Comparison of ENCODE assay signal across 1 cellular context in the genomic region with DNA sequence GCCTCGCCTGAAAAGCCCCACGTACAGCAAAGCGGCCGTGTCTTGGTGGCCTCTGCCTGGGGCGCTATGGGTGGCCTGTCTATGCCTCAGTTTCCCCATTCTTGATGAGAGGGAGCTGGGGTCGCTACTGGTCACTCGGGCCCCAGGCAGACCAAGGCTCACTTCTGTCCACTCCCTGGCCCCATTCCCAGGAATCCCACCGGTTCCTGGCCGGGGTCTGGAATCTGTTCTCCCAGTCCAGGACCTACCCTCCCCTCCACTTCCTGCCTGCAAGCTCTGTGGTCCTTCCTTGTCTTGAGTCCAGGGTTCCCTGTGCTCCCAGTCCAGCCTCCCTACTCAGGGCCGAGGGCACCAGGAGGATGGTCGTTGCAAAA.
TF ChIP-seq lines count a peak whose summit lies in the region.

No MANE protein-coding gene starts in this region.

TF ChIP-seq in A549, 52 proteins besides CTCF, POLR2A, EP300 and RAD21 (continued from another document):
- TF ChIP-seq, protein P1, sequence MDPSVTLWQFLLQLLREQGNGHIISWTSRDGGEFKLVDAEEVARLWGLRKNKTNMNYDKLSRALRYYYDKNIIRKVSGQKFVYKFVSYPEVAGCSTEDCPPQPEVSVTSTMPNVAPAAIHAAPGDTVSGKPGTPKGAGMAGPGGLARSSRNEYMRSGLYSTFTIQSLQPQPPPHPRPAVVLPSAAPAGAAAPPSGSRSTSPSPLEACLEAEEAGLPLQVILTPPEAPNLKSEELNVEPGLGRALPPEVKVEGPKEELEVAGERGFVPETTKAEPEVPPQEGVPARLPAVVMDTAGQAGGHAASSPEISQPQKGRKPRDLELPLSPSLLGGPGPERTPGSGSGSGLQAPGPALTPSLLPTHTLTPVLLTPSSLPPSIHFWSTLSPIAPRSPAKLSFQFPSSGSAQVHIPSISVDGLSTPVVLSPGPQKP (IDR thresholded peaks at IDR 0.05; ENCODE audit: low read depth, low read length), result no peak
- TF ChIP-seq, protein P2, sequence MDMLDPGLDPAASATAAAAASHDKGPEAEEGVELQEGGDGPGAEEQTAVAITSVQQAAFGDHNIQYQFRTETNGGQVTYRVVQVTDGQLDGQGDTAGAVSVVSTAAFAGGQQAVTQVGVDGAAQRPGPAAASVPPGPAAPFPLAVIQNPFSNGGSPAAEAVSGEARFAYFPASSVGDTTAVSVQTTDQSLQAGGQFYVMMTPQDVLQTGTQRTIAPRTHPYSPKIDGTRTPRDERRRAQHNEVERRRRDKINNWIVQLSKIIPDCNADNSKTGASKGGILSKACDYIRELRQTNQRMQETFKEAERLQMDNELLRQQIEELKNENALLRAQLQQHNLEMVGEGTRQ (IDR thresholded peaks at IDR 0.05), result no peak
- no peak for TF ChIP-seq FOXS1 (CRISPR knock-in tag; IDR thresholded peaks at IDR 0.05)
- TF ChIP-seq JUN (IDR thresholded peaks at IDR 0.05), result no peak
- TF ChIP-seq, protein P3, sequence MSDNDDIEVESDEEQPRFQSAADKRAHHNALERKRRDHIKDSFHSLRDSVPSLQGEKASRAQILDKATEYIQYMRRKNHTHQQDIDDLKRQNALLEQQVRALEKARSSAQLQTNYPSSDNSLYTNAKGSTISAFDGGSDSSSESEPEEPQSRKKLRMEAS (IDR thresholded peaks at IDR 0.05), result no peak
- TF ChIP-seq ESRRA (IDR thresholded peaks at IDR 0.05; ENCODE audit: borderline replicate concordance, low read length), result no peak
- TF ChIP-seq RARB (CRISPR knock-in tag; IDR thresholded peaks at IDR 0.05), result no peak
- TF ChIP-seq FOSB (CRISPR knock-in tag; IDR thresholded peaks at IDR 0.05), result no peak
- no peak for TF ChIP-seq ZC3H11A (IDR thresholded peaks at IDR 0.05)
- no peak for TF ChIP-seq EHF (CRISPR knock-in tag; IDR thresholded peaks at IDR 0.05)
- no peak for TF ChIP-seq MAZ (IDR thresholded peaks at IDR 0.05; ENCODE audit: borderline replicate concordance, low read depth, low read length)
- no peak for TF ChIP-seq ZSCAN20 (CRISPR knock-in tag; IDR thresholded peaks at IDR 0.05)
- no peak for TF ChIP-seq CHD4 (IDR thresholded peaks at IDR 0.05; ENCODE audit: borderline replicate concordance)
- TF ChIP-seq RCOR1 (IDR thresholded peaks at IDR 0.05; ENCODE audit: low read depth, low read length), result no peak
- TF ChIP-seq, protein P4, sequence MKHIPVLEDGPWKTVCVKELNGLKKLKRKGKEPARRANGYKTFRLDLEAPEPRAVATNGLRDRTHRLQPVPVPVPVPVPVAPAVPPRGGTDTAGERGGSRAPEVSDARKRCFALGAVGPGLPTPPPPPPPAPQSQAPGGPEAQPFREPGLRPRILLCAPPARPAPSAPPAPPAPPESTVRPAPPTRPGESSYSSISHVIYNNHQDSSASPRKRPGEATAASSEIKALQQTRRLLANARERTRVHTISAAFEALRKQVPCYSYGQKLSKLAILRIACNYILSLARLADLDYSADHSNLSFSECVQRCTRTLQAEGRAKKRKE (CRISPR knock-in tag; IDR thresholded peaks at IDR 0.05; ENCODE audit: low read depth), result no peak
